Comparison of ENCODE assay signal across 1 cellular context in genomic region chr15:78520035-78520434, GRCh38. TPM values are rescaled to one million over a fixed set of nuclear protein-coding genes. Genes with fewer than 3 reads are reported as not detected.
"Had no signal": no experiment of that assay in that cellular context is flagged by ENCODE, and none has a peak within 500 bp of the region (broad histone marks: within the 10 kb centered on the region; RNA-seq: fewer than 3 reads in every experiment).

No MANE protein-coding gene starts in this region.

RNA-seq across cellular contexts. Expression of gene CHRNA5, which starts 45.3 kb away (rescaled TPM):
- total RNA-seq: ascending aorta had no signal
